ENCODE assay signal across 1 cellular context in the genomic region with DNA sequence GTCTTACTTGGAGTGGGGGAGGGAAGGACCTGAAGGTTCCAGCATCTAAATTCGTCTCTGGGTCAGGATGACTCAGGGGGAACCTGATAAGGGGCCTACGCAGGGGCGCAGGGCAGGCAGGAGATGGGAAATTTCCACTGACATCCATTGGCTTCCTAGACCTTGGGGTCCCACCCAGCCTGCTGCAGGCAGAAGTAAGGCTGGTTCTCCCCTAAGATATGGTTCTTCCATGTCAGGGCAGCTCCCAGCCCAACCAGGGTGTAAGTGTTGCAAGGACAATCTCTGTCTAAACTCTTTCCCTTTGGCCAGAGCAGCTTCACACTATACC.
TF ChIP-seq lines count a peak whose summit lies in the region.

No MANE protein-coding gene starts in this region.

TF ChIP-seq in GM23338, 12 proteins besides CTCF, POLR2A, EP300 and RAD21 (continued from another document):
- TF ChIP-seq, protein P1, sequence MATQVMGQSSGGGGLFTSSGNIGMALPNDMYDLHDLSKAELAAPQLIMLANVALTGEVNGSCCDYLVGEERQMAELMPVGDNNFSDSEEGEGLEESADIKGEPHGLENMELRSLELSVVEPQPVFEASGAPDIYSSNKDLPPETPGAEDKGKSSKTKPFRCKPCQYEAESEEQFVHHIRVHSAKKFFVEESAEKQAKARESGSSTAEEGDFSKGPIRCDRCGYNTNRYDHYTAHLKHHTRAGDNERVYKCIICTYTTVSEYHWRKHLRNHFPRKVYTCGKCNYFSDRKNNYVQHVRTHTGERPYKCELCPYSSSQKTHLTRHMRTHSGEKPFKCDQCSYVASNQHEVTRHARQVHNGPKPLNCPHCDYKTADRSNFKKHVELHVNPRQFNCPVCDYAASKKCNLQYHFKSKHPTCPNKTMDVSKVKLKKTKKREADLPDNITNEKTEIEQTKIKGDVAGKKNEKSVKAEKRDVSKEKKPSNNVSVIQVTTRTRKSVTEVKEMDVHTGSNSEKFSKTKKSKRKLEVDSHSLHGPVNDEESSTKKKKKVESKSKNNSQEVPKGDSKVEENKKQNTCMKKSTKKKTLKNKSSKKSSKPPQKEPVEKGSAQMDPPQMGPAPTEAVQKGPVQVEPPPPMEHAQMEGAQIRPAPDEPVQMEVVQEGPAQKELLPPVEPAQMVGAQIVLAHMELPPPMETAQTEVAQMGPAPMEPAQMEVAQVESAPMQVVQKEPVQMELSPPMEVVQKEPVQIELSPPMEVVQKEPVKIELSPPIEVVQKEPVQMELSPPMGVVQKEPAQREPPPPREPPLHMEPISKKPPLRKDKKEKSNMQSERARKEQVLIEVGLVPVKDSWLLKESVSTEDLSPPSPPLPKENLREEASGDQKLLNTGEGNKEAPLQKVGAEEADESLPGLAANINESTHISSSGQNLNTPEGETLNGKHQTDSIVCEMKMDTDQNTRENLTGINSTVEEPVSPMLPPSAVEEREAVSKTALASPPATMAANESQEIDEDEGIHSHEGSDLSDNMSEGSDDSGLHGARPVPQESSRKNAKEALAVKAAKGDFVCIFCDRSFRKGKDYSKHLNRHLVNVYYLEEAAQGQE (IDR thresholded peaks at IDR 0.05; ENCODE audit: unreplicated experiment), result no peak
- TF ChIP-seq, protein P2, sequence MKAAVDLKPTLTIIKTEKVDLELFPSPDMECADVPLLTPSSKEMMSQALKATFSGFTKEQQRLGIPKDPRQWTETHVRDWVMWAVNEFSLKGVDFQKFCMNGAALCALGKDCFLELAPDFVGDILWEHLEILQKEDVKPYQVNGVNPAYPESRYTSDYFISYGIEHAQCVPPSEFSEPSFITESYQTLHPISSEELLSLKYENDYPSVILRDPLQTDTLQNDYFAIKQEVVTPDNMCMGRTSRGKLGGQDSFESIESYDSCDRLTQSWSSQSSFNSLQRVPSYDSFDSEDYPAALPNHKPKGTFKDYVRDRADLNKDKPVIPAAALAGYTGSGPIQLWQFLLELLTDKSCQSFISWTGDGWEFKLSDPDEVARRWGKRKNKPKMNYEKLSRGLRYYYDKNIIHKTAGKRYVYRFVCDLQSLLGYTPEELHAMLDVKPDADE (IDR thresholded peaks at IDR 0.05), result no peak
- TF ChIP-seq EZH2phosphoT487 (IDR thresholded peaks at IDR 0.05; ENCODE audit: unreplicated experiment) (no peak), STAT1 (IDR thresholded peaks at IDR 0.05; ENCODE audit: unreplicated experiment) (no peak), ZNF331 (CRISPR knock-in tag; IDR thresholded peaks at IDR 0.05; ENCODE audit: low read depth) (no peak), CREB1 (CRISPR knock-in tag; IDR thresholded peaks at IDR 0.05; ENCODE audit: low read depth) (no peak), ZNF114 (CRISPR knock-in tag; IDR thresholded peaks at IDR 0.05) (no peak)
- TF ChIP-seq, protein P3, sequence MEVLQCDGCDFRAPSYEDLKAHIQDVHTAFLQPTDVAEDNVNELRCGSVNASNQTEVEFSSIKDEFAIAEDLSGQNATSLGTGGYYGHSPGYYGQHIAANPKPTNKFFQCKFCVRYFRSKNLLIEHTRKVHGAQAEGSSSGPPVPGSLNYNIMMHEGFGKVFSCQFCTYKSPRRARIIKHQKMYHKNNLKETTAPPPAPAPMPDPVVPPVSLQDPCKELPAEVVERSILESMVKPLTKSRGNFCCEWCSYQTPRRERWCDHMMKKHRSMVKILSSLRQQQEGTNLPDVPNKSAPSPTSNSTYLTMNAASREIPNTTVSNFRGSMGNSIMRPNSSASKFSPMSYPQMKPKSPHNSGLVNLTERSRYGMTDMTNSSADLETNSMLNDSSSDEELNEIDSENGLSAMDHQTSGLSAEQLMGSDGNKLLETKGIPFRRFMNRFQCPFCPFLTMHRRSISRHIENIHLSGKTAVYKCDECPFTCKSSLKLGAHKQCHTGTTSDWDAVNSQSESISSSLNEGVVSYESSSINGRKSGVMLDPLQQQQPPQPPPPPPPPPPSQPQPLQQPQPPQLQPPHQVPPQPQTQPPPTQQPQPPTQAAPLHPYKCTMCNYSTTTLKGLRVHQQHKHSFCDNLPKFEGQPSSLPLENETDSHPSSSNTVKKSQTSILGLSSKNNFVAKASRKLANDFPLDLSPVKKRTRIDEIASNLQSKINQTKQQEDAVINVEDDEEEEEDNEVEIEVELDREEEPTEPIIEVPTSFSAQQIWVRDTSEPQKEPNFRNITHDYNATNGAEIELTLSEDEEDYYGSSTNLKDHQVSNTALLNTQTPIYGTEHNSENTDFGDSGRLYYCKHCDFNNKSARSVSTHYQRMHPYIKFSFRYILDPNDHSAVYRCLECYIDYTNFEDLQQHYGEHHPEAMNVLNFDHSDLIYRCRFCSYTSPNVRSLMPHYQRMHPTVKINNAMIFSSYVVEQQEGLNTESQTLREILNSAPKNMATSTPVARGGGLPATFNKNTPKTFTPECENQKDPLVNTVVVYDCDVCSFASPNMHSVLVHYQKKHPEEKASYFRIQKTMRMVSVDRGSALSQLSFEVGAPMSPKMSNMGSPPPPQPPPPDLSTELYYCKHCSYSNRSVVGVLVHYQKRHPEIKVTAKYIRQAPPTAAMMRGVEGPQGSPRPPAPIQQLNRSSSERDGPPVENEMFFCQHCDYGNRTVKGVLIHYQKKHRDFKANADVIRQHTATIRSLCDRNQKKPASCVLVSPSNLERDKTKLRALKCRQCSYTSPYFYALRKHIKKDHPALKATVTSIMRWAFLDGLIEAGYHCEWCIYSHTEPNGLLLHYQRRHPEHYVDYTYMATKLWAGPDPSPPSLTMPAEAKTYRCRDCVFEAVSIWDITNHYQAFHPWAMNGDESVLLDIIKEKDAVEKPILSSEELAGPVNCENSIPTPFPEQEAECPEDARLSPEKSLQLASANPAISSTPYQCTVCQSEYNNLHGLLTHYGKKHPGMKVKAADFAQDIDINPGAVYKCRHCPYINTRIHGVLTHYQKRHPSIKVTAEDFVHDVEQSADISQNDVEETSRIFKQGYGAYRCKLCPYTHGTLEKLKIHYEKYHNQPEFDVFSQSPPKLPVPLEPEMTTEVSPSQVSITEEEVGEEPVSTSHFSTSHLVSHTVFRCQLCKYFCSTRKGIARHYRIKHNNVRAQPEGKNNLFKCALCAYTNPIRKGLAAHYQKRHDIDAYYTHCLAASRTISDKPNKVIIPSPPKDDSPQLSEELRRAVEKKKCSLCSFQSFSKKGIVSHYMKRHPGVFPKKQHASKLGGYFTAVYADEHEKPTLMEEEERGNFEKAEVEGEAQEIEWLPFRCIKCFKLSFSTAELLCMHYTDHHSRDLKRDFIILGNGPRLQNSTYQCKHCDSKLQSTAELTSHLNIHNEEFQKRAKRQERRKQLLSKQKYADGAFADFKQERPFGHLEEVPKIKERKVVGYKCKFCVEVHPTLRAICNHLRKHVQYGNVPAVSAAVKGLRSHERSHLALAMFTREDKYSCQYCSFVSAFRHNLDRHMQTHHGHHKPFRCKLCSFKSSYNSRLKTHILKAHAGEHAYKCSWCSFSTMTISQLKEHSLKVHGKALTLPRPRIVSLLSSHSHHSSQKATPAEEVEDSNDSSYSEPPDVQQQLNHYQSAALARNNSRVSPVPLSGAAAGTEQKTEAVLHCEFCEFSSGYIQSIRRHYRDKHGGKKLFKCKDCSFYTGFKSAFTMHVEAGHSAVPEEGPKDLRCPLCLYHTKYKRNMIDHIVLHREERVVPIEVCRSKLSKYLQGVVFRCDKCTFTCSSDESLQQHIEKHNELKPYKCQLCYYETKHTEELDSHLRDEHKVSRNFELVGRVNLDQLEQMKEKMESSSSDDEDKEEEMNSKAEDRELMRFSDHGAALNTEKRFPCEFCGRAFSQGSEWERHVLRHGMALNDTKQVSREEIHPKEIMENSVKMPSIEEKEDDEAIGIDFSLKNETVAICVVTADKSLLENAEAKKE (CRISPR knock-in tag; IDR thresholded peaks at IDR 0.05), result no peak
